ENCODE assay signal across 8 cellular contexts in the genomic region with DNA sequence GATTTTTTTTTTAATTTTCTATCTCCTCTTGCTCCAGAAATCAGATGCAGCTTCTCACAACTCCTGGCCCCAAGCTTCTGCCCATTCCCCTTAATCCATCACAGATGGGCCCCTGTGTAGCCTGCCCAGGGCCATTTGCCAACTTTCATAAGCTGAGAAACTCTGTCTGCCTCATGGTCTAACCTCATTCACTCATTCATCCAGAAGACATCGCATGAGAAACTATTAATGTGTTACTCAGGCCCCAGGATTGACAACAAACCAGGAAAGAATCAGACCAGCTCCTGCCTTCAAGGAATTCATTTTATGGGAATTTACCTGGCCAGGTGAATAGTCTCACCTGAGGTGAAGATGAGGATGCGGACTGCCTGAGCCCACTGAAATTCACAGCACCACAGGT. TPM values are rescaled to one million over a fixed set of nuclear protein-coding genes. Genes with fewer than 3 reads are reported as not detected.
"Had no signal": no experiment of that assay in that cellular context is flagged by ENCODE, and none has a peak within 500 bp of the region (broad histone marks: within the 10 kb centered on the region; RNA-seq: fewer than 3 reads in every experiment).

No MANE protein-coding gene starts in this region.

- DNase-seq: H9, HFFc6 had no signal

- H3K27ac ChIP-seq: HL-60 had no signal

- H3K4me2 ChIP-seq: GM23338 had no signal

- H3K4me3 ChIP-seq: GM23338 had no signal

- H2AFZ ChIP-seq: GM23338 had no signal

RNA-seq across cellular contexts. Expression of gene SLC14A2, which starts 35.0 kb away (rescaled TPM):
- total RNA-seq: H1, HepG2, HFFc6, HT1080 had no signal
- polyA plus RNA-seq: GM23338, HepG2, IgD-negative memory B cell had no signal
